Comparison of ENCODE assay signal across 23 cellular contexts in genomic region chr11:128688896-128689546, GRCh38. TPM values are rescaled to one million over a fixed set of nuclear protein-coding genes. Genes with fewer than 3 reads are reported as not detected.
DNase-seq lines count a peak whose midpoint lies in the region; ATAC-seq and TF ChIP-seq lines count a peak whose summit lies in the region.
"Had no signal": no experiment of that assay in that cellular context is flagged by ENCODE, and none has a peak within 500 bp of the region (broad histone marks: within the 10 kb centered on the region; RNA-seq: fewer than 3 reads in every experiment).

No MANE protein-coding gene starts in this region.

- H3K4me2 ChIP-seq in osteoblast (ENCODE audit: insufficient read depth, low read length), result peak overlapping the region; percentile 87

- TF ChIP-seq CTCF in endothelial cell (IDR thresholded peaks at IDR 0.05; ENCODE audit: unreplicated experiment), result no peak
- no peak for TF ChIP-seq CTCF in osteoblast (IDR thresholded peaks at IDR 0.05; ENCODE audit: extremely low read depth, low read depth, low read length)

- no peak overlapping the region for H3K9ac ChIP-seq in HUES48 (ENCODE audit: low read depth, low read length)

- no peak for DNase-seq in CD4-positive, alpha-beta memory T cell
- DNase-seq in endothelial cell (ENCODE audit: low spot score) (no peak), osteoblast (ENCODE audit: insufficient read length, low spot score, missing footprints) (peak; percentile 43), HEK293T (ENCODE audit: extremely low spot score) (no peak), COLO829 (ENCODE audit: low spot score) (no peak)
- DNase-seq in stimulated activated naive CD8-positive, alpha-beta T cell treated with anti-CD3 and anti-CD28 coated beads, Interleukin-15, Interleukin-2, amounts not matched to agents 100 U/mL and 50 U/mL, for 24 hours, result no peak
- DNase-seq: activated CD4-positive, alpha-beta T cell treated with anti-CD3 and anti-CD28 coated beads, Interleukin-2, amount 10 ng/mL, durations not matched to agents 24 days and 14 days; activated naive CD8-positive, alpha-beta T cell treated with anti-CD3 and anti-CD28 coated beads for 36 hours; effector CD4-positive, alpha-beta T cell; EL; foreskin melanocyte; hypothalamus; MM.1S; NCI-H1417 treated with DMSO at 0.1 percent for 48 hours; NCI-H2107; stimulated activated naive B cell treated with anti-CD40 and anti-IgM and Interleukin-4, amounts not matched to agents 10 μg/mL and 1 μg/mL and 100 μg/mL, for 72 hours; T-helper 1 cell had no signal

- H3K36me3 ChIP-seq in CD4-positive, alpha-beta memory T cell (ENCODE audit: insufficient read depth, low read length), result no peaks in the 10 kb centered on the region
- no peaks in the 10 kb centered on the region for H3K36me3 ChIP-seq in HUES48 (ENCODE audit: control insufficient read depth, insufficient read depth, low read length)
- no peaks in the 10 kb centered on the region for H3K36me3 ChIP-seq in osteoblast (ENCODE audit: insufficient read depth, low read length)

- H3K27ac Mint-ChIP-seq in CD4-positive, alpha-beta memory T cell, result peak overlapping the region in 1 of 7 donors; percentile 65
- peak overlapping the region; percentile 90 for H3K27ac Mint-ChIP-seq in endothelial cell (ENCODE audit: unreplicated experiment)
- H3K27ac Mint-ChIP-seq: activated CD4-positive, alpha-beta T cell treated with anti-CD3 and anti-CD28 coated beads, Interleukin-2, amount 10 ng/mL, durations not matched to agents 24 days and 14 days; activated naive CD8-positive, alpha-beta T cell treated with anti-CD3 and anti-CD28 coated beads for 36 hours; activated T-helper 17 cell treated with anti-CD3 and anti-CD28 coated beads, Interleukin-2, amount 50 U/mL, for 72 hours; memory B cell; stimulated activated naive B cell treated with anti-CD40 and anti-IgM and Interleukin-4, amounts not matched to agents 10 μg/mL and 1 μg/mL and 100 μg/mL, for 72 hours had no signal

- no peak overlapping the region for H2AFZ ChIP-seq in osteoblast (ENCODE audit: low read length)

- H3K79me2 ChIP-seq in osteoblast (ENCODE audit: insufficient read depth, low read length), result no peaks in the 10 kb centered on the region

- H3K4me3 ChIP-seq in CD4-positive, alpha-beta memory T cell (ENCODE audit: low read length in 2 of 2), result no peak overlapping the region
- H3K4me3 ChIP-seq in HUES48 (ENCODE audit: low read depth, low read length) (peak overlapping the region; percentile 3; the same call in 1 of the 2 replicates), osteoblast (ENCODE audit: insufficient read depth, low read length) (no peak overlapping the region)

- H3K27me3 ChIP-seq in CD4-positive, alpha-beta memory T cell (ENCODE audit: insufficient read depth, low read length), result peaks cover 16% of the 10 kb centered on the region
- H3K27me3 ChIP-seq in HUES48 (ENCODE audit: control insufficient read depth, insufficient read depth, low read length) (peaks cover 100% of the 10 kb centered on the region), osteoblast (ENCODE audit: insufficient read depth, low read length) (peaks cover 49% of the 10 kb centered on the region)

- peak overlapping the region in 5 of 8 donors; percentile 2 to 68 (median 31) for H3K4me3 Mint-ChIP-seq in CD4-positive, alpha-beta memory T cell
- peak overlapping the region; percentile 98 for H3K4me3 Mint-ChIP-seq in endothelial cell (ENCODE audit: unreplicated experiment)
- H3K4me3 Mint-ChIP-seq: activated CD4-positive, alpha-beta T cell treated with anti-CD3 and anti-CD28 coated beads, Interleukin-2, amount 10 ng/mL, durations not matched to agents 24 days and 14 days; activated naive CD8-positive, alpha-beta T cell treated with anti-CD3 and anti-CD28 coated beads for 36 hours; activated T-helper 17 cell treated with anti-CD3 and anti-CD28 coated beads, Interleukin-2, amount 50 U/mL, for 72 hours; stimulated activated naive B cell treated with anti-CD40 and anti-IgM and Interleukin-4, amounts not matched to agents 10 μg/mL and 1 μg/mL and 100 μg/mL, for 72 hours had no signal

- H3K27ac ChIP-seq in CD4-positive, alpha-beta memory T cell (ENCODE audit: low read depth, low read length), result no peak overlapping the region
- H3K27ac ChIP-seq in HUES48 (ENCODE audit: low read depth, low read length) (no peak overlapping the region), osteoblast (ENCODE audit: low read depth, low read length) (no peak overlapping the region)

- POLR2A ChIA-PET in CD4-positive, alpha-beta memory T cell (lab: Charles Lee; ENCODE audit: partially characterized antibody), result interaction anchor here (1.2 kb wide), 1 partner anchor 40 kb away, joined by 3 read pairs; no protein-coding TSS in a partner anchor
- POLR2A ChIA-PET in HEK293T (lab: Yijun Ruan, JAX), result no interaction called here

- ATAC-seq in stimulated activated naive CD8-positive, alpha-beta T cell treated with anti-CD3 and anti-CD28 coated beads, Interleukin-15, Interleukin-2, amounts not matched to agents 100 U/mL and 50 U/mL, for 24 hours, result no peak
- ATAC-seq: activated T-helper 17 cell treated with anti-CD3 and anti-CD28 coated beads, Interleukin-2, amount 50 U/mL, for 72 hours; esophagus mucosa; Panc1; stimulated activated naive B cell treated with anti-CD40 and anti-IgM and Interleukin-4, amounts not matched to agents 10 μg/mL and 1 μg/mL and 100 μg/mL, for 72 hours had no signal

- peaks cover 6 to 25% of the 10 kb centered on the region in 2 donors for H3K27me3 Mint-ChIP-seq in CD4-positive, alpha-beta memory T cell
- peaks cover 44% of the 10 kb centered on the region for H3K27me3 Mint-ChIP-seq in endothelial cell (ENCODE audit: unreplicated experiment)

- peaks cover 27 to 69% (median 42%) of the 10 kb centered on the region in 4 donors for H3K4me1 Mint-ChIP-seq in CD4-positive, alpha-beta memory T cell
- peaks cover 67% of the 10 kb centered on the region for H3K4me1 Mint-ChIP-seq in endothelial cell (ENCODE audit: unreplicated experiment)

- intact Hi-C loops in CD4-positive, alpha-beta memory T cell (cut with micrococcal nuclease), result no loop called here

- H3K9me3 Mint-ChIP-seq in CD4-positive, alpha-beta memory T cell, result peaks cover 0 to 7% (median 0%) of the 10 kb centered on the region in 8 donors
- H3K9me3 Mint-ChIP-seq in endothelial cell (ENCODE audit: unreplicated experiment), result no peaks in the 10 kb centered on the region
- H3K9me3 Mint-ChIP-seq: activated CD4-positive, alpha-beta T cell treated with anti-CD3 and anti-CD28 coated beads, Interleukin-2, amount 10 ng/mL, durations not matched to agents 24 days and 14 days; activated naive CD8-positive, alpha-beta T cell treated with anti-CD3 and anti-CD28 coated beads for 36 hours; activated T-helper 17 cell treated with anti-CD3 and anti-CD28 coated beads, Interleukin-2, amount 50 U/mL, for 72 hours; memory B cell; stimulated activated naive B cell treated with anti-CD40 and anti-IgM and Interleukin-4, amounts not matched to agents 10 μg/mL and 1 μg/mL and 100 μg/mL, for 72 hours had no signal

- CTCF ChIA-PET in CD4-positive, alpha-beta memory T cell (lab: Charles Lee; ENCODE audit: partially characterized antibody), result interaction anchor here (0.5 to 1.2 kb wide), 2 partner anchors 27 to 88 kb away, joined by 3 read pairs; no protein-coding TSS in a partner anchor
- CTCF ChIA-PET in HEK293T (lab: Yijun Ruan, JAX), result interaction anchor here (0.7 kb wide), 1 partner anchor 15 kb away, joined by 3 read pairs; no protein-coding TSS in a partner anchor

- peaks cover 44% of the 10 kb centered on the region for H3K4me1 ChIP-seq in CD4-positive, alpha-beta memory T cell (ENCODE audit: insufficient read depth, low read length)
- H3K4me1 ChIP-seq in HUES48 (ENCODE audit: control insufficient read depth, insufficient read depth, low read length) (peaks cover 51% of the 10 kb centered on the region), osteoblast (ENCODE audit: insufficient read depth, low read length) (peaks cover 25% of the 10 kb centered on the region)

- H3K9me3 ChIP-seq in CD4-positive, alpha-beta memory T cell (ENCODE audit: control insufficient read depth in 1 of 2, low read length in 2 of 2), result no peaks in the 10 kb centered on the region
- no peaks in the 10 kb centered on the region for H3K9me3 ChIP-seq in HUES48 (ENCODE audit: control insufficient read depth, insufficient read depth, low read length)
- no peaks in the 10 kb centered on the region for H3K9me3 ChIP-seq in osteoblast (ENCODE audit: low read depth, low read length)

- no peaks in the 10 kb centered on the region for H4K20me1 ChIP-seq in osteoblast (ENCODE audit: insufficient read depth, low read length)

- H3K36me3 Mint-ChIP-seq in CD4-positive, alpha-beta memory T cell, result peaks cover 0 to 11% of the 10 kb centered on the region in 2 donors
- peaks cover 46% of the 10 kb centered on the region for H3K36me3 Mint-ChIP-seq in endothelial cell (ENCODE audit: low read depth, unreplicated experiment)

TF ChIP-seq in HEK293T, 16 proteins besides CTCF, POLR2A, EP300 and RAD21:
- TF ChIP-seq SP1 (IDR thresholded peaks at IDR 0.05) (no peak), ELF4 (IDR thresholded peaks at IDR 0.05) (no peak), FOXA1 (IDR thresholded peaks at IDR 0.05) (no peak), SUZ12 (IDR thresholded peaks at IDR 0.05) (no peak), L3MBTL2 (conservative IDR thresholded peaks at IDR 0.05) (no peak), NFRKB (IDR thresholded peaks at IDR 0.05) (no peak), LEF1 (IDR thresholded peaks at IDR 0.05; ENCODE audit: borderline replicate concordance) (no peak), ARNT (IDR thresholded peaks at IDR 0.05) (no peak), FOXM1 (IDR thresholded peaks at IDR 0.05; ENCODE audit: borderline replicate concordance) (no peak), HDGF (IDR thresholded peaks at IDR 0.05; ENCODE audit: borderline replicate concordance) (no peak), ZNF384 (IDR thresholded peaks at IDR 0.05) (no peak), BHLHE40 (IDR thresholded peaks at IDR 0.05; ENCODE audit: borderline replicate concordance) (no peak), FOXK2 (IDR thresholded peaks at IDR 0.05) (no peak), TARDBP (IDR thresholded peaks at IDR 0.05) (no peak), CTBP1 (IDR thresholded peaks at IDR 0.05; ENCODE audit: borderline replicate concordance) (no peak)
- TF ChIP-seq, protein P1, sequence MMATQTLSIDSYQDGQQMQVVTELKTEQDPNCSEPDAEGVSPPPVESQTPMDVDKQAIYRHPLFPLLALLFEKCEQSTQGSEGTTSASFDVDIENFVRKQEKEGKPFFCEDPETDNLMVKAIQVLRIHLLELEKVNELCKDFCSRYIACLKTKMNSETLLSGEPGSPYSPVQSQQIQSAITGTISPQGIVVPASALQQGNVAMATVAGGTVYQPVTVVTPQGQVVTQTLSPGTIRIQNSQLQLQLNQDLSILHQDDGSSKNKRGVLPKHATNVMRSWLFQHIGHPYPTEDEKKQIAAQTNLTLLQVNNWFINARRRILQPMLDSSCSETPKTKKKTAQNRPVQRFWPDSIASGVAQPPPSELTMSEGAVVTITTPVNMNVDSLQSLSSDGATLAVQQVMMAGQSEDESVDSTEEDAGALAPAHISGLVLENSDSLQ (IDR thresholded peaks at IDR 0.05), result no peak

RNA-seq across cellular contexts. Expression of gene FLI1, which starts 4.9 kb away (rescaled TPM):
- 100 to 1,000 TPM; 112 to 122 TPM for total RNA-seq in CD4-positive, alpha-beta memory T cell
- 10 to 100 TPM; 54.6 to 93.1 TPM for polyA plus RNA-seq in CD4-positive, alpha-beta memory T cell
- total RNA-seq in endothelial cell (ENCODE audit: unreplicated experiment), result 271 TPM
- total RNA-seq in osteoblast, result 23.5 and 23.9 TPM in 2 replicates
- total RNA-seq: NCI-H460 had no signal
